In genomic region chr4:97073194-97073593, GRCh38 we compare ENCODE assay signal across 16 cellular contexts.
"Had no signal": no experiment of that assay in that cellular context is flagged by ENCODE, and none has a peak within 500 bp of the region (broad histone marks: within the 10 kb centered on the region; RNA-seq: fewer than 3 reads in every experiment).

No MANE protein-coding gene starts in this region.

- H3K27me3 Mint-ChIP-seq: activated B cell treated with CpG ODN at 0.5 μM for 24 hours; activated CD4-positive, alpha-beta T cell treated with anti-CD3 and anti-CD28 coated beads, Interleukin-2, amount 10 ng/mL, durations not matched to agents 24 days and 14 days; naive B cell had no signal

- H3K4me1 ChIP-seq: adrenal gland, breast epithelium, parathyroid adenoma, thyroid gland, uterus had no signal

- H3K4me1 Mint-ChIP-seq: activated B cell treated with CpG ODN at 0.5 μM for 24 hours; activated CD4-positive, alpha-beta T cell treated with anti-CD3 and anti-CD28 coated beads, Interleukin-2, amount 10 ng/mL, durations not matched to agents 24 days and 14 days; naive B cell had no signal

- H2AFZ ChIP-seq: parathyroid adenoma had no signal

- H3K36me3 ChIP-seq: adrenal gland, breast epithelium, thyroid gland, uterus had no signal

- H3K9me3 Mint-ChIP-seq: activated CD4-positive, alpha-beta T cell treated with anti-CD3 and anti-CD28 coated beads, Interleukin-2, amount 10 ng/mL, durations not matched to agents 24 days and 14 days had no signal

- ATAC-seq: left colon, right cardiac atrium had no signal

- H3K27ac Mint-ChIP-seq: activated B cell treated with CpG ODN at 0.5 μM for 24 hours; activated CD4-positive, alpha-beta T cell treated with anti-CD3 and anti-CD28 coated beads, Interleukin-2, amount 10 ng/mL, durations not matched to agents 24 days and 14 days had no signal

- FAIRE-seq: small intestine had no signal

- DNase-seq: activated B cell treated with CpG ODN at 0.5 μM for 24 hours; activated CD4-positive, alpha-beta T cell treated with anti-CD3 and anti-CD28 coated beads, Interleukin-2, amount 10 ng/mL, durations not matched to agents 24 days and 14 days; activated naive CD4-positive, alpha-beta T cell treated with anti-CD3 and anti-CD28 coated beads, Interleukin-2, amount 50 U/mL, for 16 hours; adrenal gland; dermis blood vessel endothelial cell; left colon; midbrain; naive B cell; small intestine; T1000; uterus had no signal

- H3K9me3 ChIP-seq: adrenal gland, breast epithelium, thyroid gland, uterus had no signal

- H3K4me3 ChIP-seq: adrenal gland, breast epithelium, lung, thyroid gland, uterus had no signal

- H3K79me2 ChIP-seq: parathyroid adenoma had no signal

- H3K27me3 ChIP-seq: adrenal gland, breast epithelium, thyroid gland, uterus had no signal

- H3K9ac ChIP-seq: parathyroid adenoma had no signal

- H3K27ac ChIP-seq: adrenal gland, breast epithelium, parathyroid adenoma, thyroid gland, uterus had no signal

- H3K36me3 Mint-ChIP-seq: naive B cell had no signal

- H3K4me3 Mint-ChIP-seq: activated B cell treated with CpG ODN at 0.5 μM for 24 hours; activated CD4-positive, alpha-beta T cell treated with anti-CD3 and anti-CD28 coated beads, Interleukin-2, amount 10 ng/mL, durations not matched to agents 24 days and 14 days; naive B cell had no signal
